In genomic region chr15:50686468-50687301, GRCh38 we compare ENCODE assay signal across 8 cellular contexts. TPM values are rescaled to one million over a fixed set of nuclear protein-coding genes. Genes with fewer than 3 reads are reported as not detected.
DNase-seq lines count a peak whose midpoint lies in the region; ATAC-seq and TF ChIP-seq lines count a peak whose summit lies in the region.

Gene TRPM7, minus strand, starts transcription at chr15:50686797. Its CDS starts 264 bp downstream, at chr15:50686533.

- peak; percentile 19 for TF ChIP-seq CTCF in cardiac muscle cell (IDR thresholded peaks at IDR 0.05; ENCODE audit: low read depth, low read length)
- TF ChIP-seq CTCF in transverse colon (IDR thresholded peaks at IDR 0.05) = no peak

- in situ Hi-C loops in transverse colon (cut with MboI; ENCODE audit: low pct_ligation_motif_present in 1 of 4, low pct_unique_long_range_greater_than_20kb in 1 of 4, low sequenced_read_pairs in 3 of 4) = loop anchor here in 3 of 4 donors (10.0 kb wide), 1 partner anchor 198 kb away; no protein-coding TSS in a partner anchor

- peak within 1 kb of the TSS; percentile 98 for H3K4me3 Mint-ChIP-seq in activated naive CD8-positive, alpha-beta T cell treated with anti-CD3 and anti-CD28 coated beads, Interleukin-2, amount 50 U/mL, for 24 hours

- no peaks in the 10 kb centered on the region for H3K36me3 ChIP-seq in cardiac muscle cell
- H3K36me3 ChIP-seq in transverse colon = no peaks in the 10 kb centered on the region

- H3K4me1 ChIP-seq in cardiac muscle cell (ENCODE audit: low read depth) (peaks cover 5% of the 10 kb centered on the region), transverse colon (peaks cover 12 to 45% (median 20%) of the 10 kb centered on the region in 4 donors)

- H3K4me3 ChIP-seq in cardiac muscle cell (peak within 1 kb of the TSS; percentile 64), transverse colon (peak within 1 kb of the TSS; percentile 65 to 83 (median 71))

- H3K27me3 ChIP-seq in cardiac muscle cell (no peaks in the 10 kb centered on the region), transverse colon (no peaks in the 10 kb centered on the region)

- TF ChIP-seq POLR2A in GM10847 (IDR thresholded peaks at IDR 0.05; ENCODE audit: extremely low read depth, insufficient read length) (peak; percentile 90), transverse colon (IDR thresholded peaks at IDR 0.05) (peak; percentile 84)

- H3K27ac ChIP-seq in cardiac muscle cell (peak within 1 kb of the TSS; percentile 94), transverse colon (peak within 1 kb of the TSS; percentile 86 to 96 (median 96))

- WGBS in transverse colon (ENCODE audit: low coverage in 1 of 2), 2 donors = 0 to 1% methylated on average over 2 to 46 of the region's 80 CpGs

- H3K27me3 Mint-ChIP-seq in activated naive CD8-positive, alpha-beta T cell treated with anti-CD3 and anti-CD28 coated beads, Interleukin-2, amount 50 U/mL, for 24 hours = no peaks in the 10 kb centered on the region

- ATAC-seq in HG02623 (IDR thresholded peaks at IDR 0.05; ENCODE audit: unreplicated experiment) = peak; percentile 73
- peak; percentile 83 for ATAC-seq in activated naive CD8-positive, alpha-beta T cell treated with anti-CD3 and anti-CD28 coated beads, Interleukin-2, amount 50 U/mL, for 24 hours

- peaks cover 57% of the 10 kb centered on the region for H3K4me1 Mint-ChIP-seq in activated naive CD8-positive, alpha-beta T cell treated with anti-CD3 and anti-CD28 coated beads, Interleukin-2, amount 50 U/mL, for 24 hours

- H3K9me3 ChIP-seq in cardiac muscle cell (ENCODE audit: low read depth) (no peaks in the 10 kb centered on the region), transverse colon (no peaks in the 10 kb centered on the region)

- peak; percentile 79 for DNase-seq in NCI-H1105 (lab: John Stamatoyannopoulos, UW)
- DNase-seq in SW480 (ENCODE audit: low spot score) = peak; percentile 69
- peak; percentile 91 for DNase-seq in activated naive CD8-positive, alpha-beta T cell treated with anti-CD3 and anti-CD28 coated beads, Interleukin-2, amount 50 U/mL, for 24 hours
- peak; percentile 91 for DNase-seq in cardiac muscle cell (ENCODE audit: low read depth in 1 of 2, low spot score in 1 of 2)
- peak; percentile 76 for DNase-seq in pons (ENCODE audit: low spot score)
- peak; percentile 90 for DNase-seq in transverse colon

- peak within 1 kb of the TSS; percentile 98 for H3K27ac Mint-ChIP-seq in activated naive CD8-positive, alpha-beta T cell treated with anti-CD3 and anti-CD28 coated beads, Interleukin-2, amount 50 U/mL, for 24 hours

- intact Hi-C loops in transverse colon (cut with DNase I; ENCODE audit: low total_unique reads) = loop anchor here (10.0 kb wide), 2 partner anchors 188 to 218 kb away; partner anchors contain the start of gene AP4E1

- H3K9me3 Mint-ChIP-seq in activated naive CD8-positive, alpha-beta T cell treated with anti-CD3 and anti-CD28 coated beads, Interleukin-2, amount 50 U/mL, for 24 hours = no peaks in the 10 kb centered on the region

- TF ChIP-seq EP300 in transverse colon (IDR thresholded peaks at IDR 0.05; ENCODE audit: low read depth) = no peak

- H3K36me3 Mint-ChIP-seq in activated naive CD8-positive, alpha-beta T cell treated with anti-CD3 and anti-CD28 coated beads, Interleukin-2, amount 50 U/mL, for 24 hours (ENCODE audit: low read depth) = peaks cover 31% of the 10 kb centered on the region

RNA-seq across cellular contexts. Expression of gene TRPM7, which starts in this region (rescaled TPM):
- total RNA-seq in cardiac muscle cell (22.8 and 47.8 TPM in 2 replicates), transverse colon (10 to 100 TPM; 47.4 to 96.5 (median 48.8) TPM)
- 10.2 and 21.2 TPM in 2 replicates for polyA plus RNA-seq in cardiac muscle cell

Comparison
In these comparisons a context has a peak if more than half of its experiments do, and no peak if none do; other contexts are left out.
1. Peak in every context shown above with its lines: DNase-seq, ATAC-seq, H3K4me3 ChIP-seq and H3K27ac ChIP-seq.